Comparison of ENCODE assay signal across 15 cellular contexts in genomic region chr22:38088723-38089473, GRCh38. TPM values are rescaled to one million over a fixed set of nuclear protein-coding genes. Genes with fewer than 3 reads are reported as not detected.
A peak's percentile ranks its signal among the peaks of the same experiment; 100 is the strongest.
DNase-seq lines count a peak whose midpoint lies in the region; ATAC-seq, FAIRE-seq and TF ChIP-seq lines count a peak whose summit lies in the region.
"Had no signal": no experiment of that assay in that cellular context is flagged by ENCODE, and none has a peak within 500 bp of the region (broad histone marks: within the 10 kb centered on the region; RNA-seq: fewer than 3 reads in every experiment).

No MANE protein-coding gene starts in this region.

- H3K27ac ChIP-seq in heart left ventricle = no peak overlapping the region
- H3K27ac ChIP-seq in gastrocnemius medialis = no peak overlapping the region
- H3K27ac ChIP-seq: body of pancreas, prostate gland, transverse colon, VCaP had no signal

- in situ Hi-C loops in gastrocnemius medialis (cut with MboI; ENCODE audit: low sequenced_read_pairs in 4 of 4) = no loop called here

- 16 to 100% (median 27%) methylated on average over 1 to 77 of the region's 80 CpGs for WGBS in heart left ventricle, 4 donors

- TF ChIP-seq POLR2A in heart left ventricle (IDR thresholded peaks at IDR 0.05) = no peak
- no peak for TF ChIP-seq POLR2A in gastrocnemius medialis (IDR thresholded peaks at IDR 0.05)

- H3K4me3 ChIP-seq in heart left ventricle = peak overlapping the region in 10 of 12 donors; percentile 18 to 45 (median 36)
- peak overlapping the region in 3 of 4 donors; percentile 19 to 42 (median 29) for H3K4me3 ChIP-seq in gastrocnemius medialis
- H3K4me3 ChIP-seq: body of pancreas had no signal

- peak; percentile 22 for DNase-seq in EL
- peak; percentile 23 for DNase-seq in astrocyte of the hippocampus (ENCODE audit: low read depth, low spot score)
- DNase-seq in heart left ventricle = no peak
- DNase-seq in gastrocnemius medialis = no peak
- DNase-seq in NCI-H2196 (lab: John Stamatoyannopoulos, UW; ENCODE audit: unreplicated experiment) = no peak
- DNase-seq in RCC 7860 (ENCODE audit: low spot score) = no peak
- no peak for DNase-seq in HuH-7.5 (ENCODE audit: low spot score)
- DNase-seq: activated T-cell treated with anti-CD3 and anti-CD28 coated beads, Interleukin-2, amount 50 U/mL, for 1 hour; body of pancreas; NCI-H446; SHP77; transverse colon had no signal

- TF ChIP-seq CTCF in heart left ventricle (IDR thresholded peaks at IDR 0.05) (no peak), gastrocnemius medialis (IDR thresholded peaks at IDR 0.05 in 4 of 5, conservative IDR thresholded peaks at IDR 0.05 in 1 of 5) (no peak)

- no peaks in the 10 kb centered on the region for H3K9me3 ChIP-seq in heart left ventricle
- no peaks in the 10 kb centered on the region for H3K9me3 ChIP-seq in gastrocnemius medialis
- H3K9me3 ChIP-seq: body of pancreas, prostate gland, transverse colon had no signal

- no peaks in the 10 kb centered on the region for H3K36me3 ChIP-seq in heart left ventricle
- H3K36me3 ChIP-seq in gastrocnemius medialis = no peaks in the 10 kb centered on the region
- H3K36me3 ChIP-seq: prostate gland, transverse colon had no signal

- intact Hi-C loops in heart left ventricle (cut with DNase I) = loop anchor here in 1 of 10 donors (1.0 kb wide), 1 partner anchor 24 kb away; no protein-coding TSS in a partner anchor
- intact Hi-C loops in gastrocnemius medialis (cut with DNase I; ENCODE audit: low total_unique reads) = no loop called here

- H3K4me1 ChIP-seq in heart left ventricle (peaks cover 0 to 13% (median 5%) of the 10 kb centered on the region in 12 donors), gastrocnemius medialis (no peaks in the 10 kb centered on the region)
- H3K4me1 ChIP-seq: body of pancreas, prostate gland had no signal

- no peak for FAIRE-seq in RCC 7860 (lab: Jason Lieb, UNC)

- peak in 3 of 4 donors; percentile 40 to 61 (median 45) for ATAC-seq in heart left ventricle
- peak in 1 of 2 donors; percentile 21 for ATAC-seq in gastrocnemius medialis
- ATAC-seq in GM18868 (IDR thresholded peaks at IDR 0.05; ENCODE audit: unreplicated experiment) = no peak
- ATAC-seq: body of pancreas had no signal

- peaks cover 0 to 18% (median 5%) of the 10 kb centered on the region in 9 donors for H3K27me3 ChIP-seq in heart left ventricle
- H3K27me3 ChIP-seq in gastrocnemius medialis = peaks cover 5 to 9% (median 8%) of the 10 kb centered on the region in 3 donors
- H3K27me3 ChIP-seq: body of pancreas had no signal

RNA-seq across cellular contexts. Expression of gene SLC16A8, which starts 4.9 kb away (rescaled TPM):
- total RNA-seq in heart left ventricle (not detected), gastrocnemius medialis (under 1 TPM in 1 of 4 donors, not detected in 3; 0.42 TPM)
- polyA plus RNA-seq in heart left ventricle = under 1 TPM in 1 of 2 donors, not detected in 1; 0.34 TPM
- total RNA-seq: body of pancreas, transverse colon had no signal

RNA-seq across cellular contexts. Expression of gene BAIAP2L2, which starts 21.6 kb away (rescaled TPM):
- total RNA-seq in heart left ventricle (under 1 TPM in 8 of 9 donors, not detected in 1; 0.09 to 0.30 (median 0.22) TPM), gastrocnemius medialis (1 to 10 TPM in 1 of 4 donors, under 1 TPM in 2, not detected in 1; 0.16 to 1.7 (median 0.72) TPM)
- under 1 TPM; 0.17 to 0.27 TPM for polyA plus RNA-seq in heart left ventricle

RNA-seq across cellular contexts. Expression of gene PICK1, which starts 31.7 kb away (rescaled TPM):
- total RNA-seq in heart left ventricle (10 to 100 TPM; 18.8 to 39.5 (median 22.2) TPM), gastrocnemius medialis (10 to 100 TPM; 36.4 to 63.8 (median 50.1) TPM)
- 10 to 100 TPM; 26.5 to 41.5 TPM for polyA plus RNA-seq in heart left ventricle

Comparison
In these comparisons a context has a peak if more than half of its experiments do, and no peak if none do; other contexts are left out.
1. DNase-seq: peak in EL (single experiment) and astrocyte of the hippocampus (single experiment); none in heart left ventricle (0 of 5), gastrocnemius medialis (0 of 2), NCI-H2196 (single experiment), RCC 7860 (single experiment) and HuH-7.5 (single experiment).